8 cellular contexts compared by ENCODE assay signal in genomic region chr6:122033564-122034181, GRCh38.
DNase-seq lines count a peak whose midpoint lies in the region; ATAC-seq and TF ChIP-seq lines count a peak whose summit lies in the region.

No MANE protein-coding gene starts in this region.

- whole genome bisulfite sequencing in mammary epithelial cell (ENCODE audit: low coverage, missing lambda C conversion rate), result 6% methylated on average over 1 of the region's 1 CpG
- WGBS in upper lobe of left lung, 2 donors, result 0 to 4% methylated on average over 1 of the region's 1 CpG

- no peaks in the 10 kb centered on the region for H4K20me1 ChIP-seq in mammary epithelial cell (ENCODE audit: insufficient read depth, low read length)

- H3K9me3 ChIP-seq in mammary epithelial cell (replicated peaks; ENCODE audit: insufficient read depth, low read length), result no peaks in the 10 kb centered on the region
- no peaks in the 10 kb centered on the region for H3K9me3 ChIP-seq in upper lobe of left lung

- ATAC-seq in GM21447 (IDR thresholded peaks at IDR 0.05; ENCODE audit: unreplicated experiment) (peak; percentile 96), HG03565 (IDR thresholded peaks at IDR 0.05; ENCODE audit: unreplicated experiment) (peak; percentile 95), upper lobe of left lung (ENCODE audit: low FRiP score in 2 of 2) (peak; percentile 81 to 84)

- no peak overlapping the region for H3K4me2 ChIP-seq in mammary epithelial cell (ENCODE audit: insufficient read depth, low read depth, low read length)

- DNase-seq in ELR (ENCODE audit: low read depth) (peak; percentile 68), NCI-H748 treated with DMSO at 0.1 percent for 48 hours (lab: John Stamatoyannopoulos, UW) (peak; percentile 43), mammary epithelial cell (peak; percentile 47), kidney glomerular epithelial cell (lab: John Stamatoyannopoulos, UW) (peak; percentile 67), upper lobe of left lung (no peak), 8988T (no peak)

- H3K79me2 ChIP-seq in mammary epithelial cell (ENCODE audit: insufficient read depth, low read length), result no peaks in the 10 kb centered on the region

- TF ChIP-seq EP300 in upper lobe of left lung (IDR thresholded peaks at IDR 0.05), result no peak

- in situ Hi-C loops in mammary epithelial cell (cut with MboI; ENCODE audit: low sequenced_read_pairs in 2 of 2), result loop anchor here (10.0 to 25.0 kb wide), 2 partner anchors 171 to 599 kb away; partner anchors contain the start of gene GJA1 (in 1 of the 2)

- no peak overlapping the region for H2AFZ ChIP-seq in mammary epithelial cell (ENCODE audit: low read depth, low read length)

- H3K36me3 ChIP-seq in mammary epithelial cell (ENCODE audit: insufficient read depth, low read length) (no peaks in the 10 kb centered on the region), upper lobe of left lung (no peaks in the 10 kb centered on the region)

- dilution Hi-C loops in mammary epithelial cell (cut with HindIII; ENCODE audit: low sequenced_read_pairs), result loop anchor here (25.0 kb wide), 1 partner anchor 596 kb away; the partner anchor contains the start of gene GJA1

- H3K27me3 ChIP-seq in mammary epithelial cell (ENCODE audit: insufficient read depth, low read length) (no peaks in the 10 kb centered on the region), upper lobe of left lung (no peaks in the 10 kb centered on the region)

- H3K4me3 ChIP-seq in mammary epithelial cell (replicated peaks in 1 of 3; ENCODE audit: insufficient read depth in 1 of 3, low read depth in 2 of 3, low read length in 3 of 3) (no peak overlapping the region), upper lobe of left lung (no peak overlapping the region)

- intact Hi-C loops in mammary epithelial cell (cut with micrococcal nuclease), result loop anchor here (1.0 to 5.0 kb wide), 5 partner anchors 149 to 603 kb away; no protein-coding TSS in a partner anchor

- TF ChIP-seq CTCF in mammary epithelial cell (conservative IDR thresholded peaks at IDR 0.05 in 1 of 2, IDR thresholded peaks at IDR 0.05 in 1 of 2; ENCODE audit: extremely low read depth in 1 of 2, insufficient read depth in 1 of 2, low read depth in 1 of 2, low read length in 2 of 2) (peak; percentile 44 to 65), upper lobe of left lung (IDR thresholded peaks at IDR 0.05) (peak; percentile 29 to 75 (median 62))

- H3K4me1 ChIP-seq in mammary epithelial cell (ENCODE audit: insufficient read depth, low read length), result peaks cover 9% of the 10 kb centered on the region
- no peaks in the 10 kb centered on the region for H3K4me1 ChIP-seq in upper lobe of left lung

- H3K9ac ChIP-seq in mammary epithelial cell (ENCODE audit: insufficient read depth, low read length), result no peak overlapping the region

- CTCF ChIA-PET in mammary epithelial cell (lab: Charles Lee; ENCODE audit: low non-redundant PET), result interaction anchor here (0.6 kb wide), 2 partner anchors 301 to 678 kb away, joined by 3 to 5 read pairs; no protein-coding TSS in a partner anchor

- no peak for TF ChIP-seq POLR2A in upper lobe of left lung (IDR thresholded peaks at IDR 0.05)

- H3K27ac ChIP-seq in mammary epithelial cell (ENCODE audit: insufficient read depth, low read depth, low read length) (no peak overlapping the region), upper lobe of left lung (no peak overlapping the region)

- BruUV-seq in mammary epithelial cell (replicated peaks; lab: Mats Ljungman, UMichigan), result no TSS peak

Comparison
In these comparisons a context has a peak if more than half of its experiments do, and no peak if none do; other contexts are left out.
1. DNase-seq: peak in ELR (single experiment), NCI-H748 treated with DMSO at 0.1 percent for 48 hours (single experiment), mammary epithelial cell (single experiment) and kidney glomerular epithelial cell (single experiment); none in upper lobe of left lung (0 of 2) and 8988T (single experiment).
2. Peak in every context shown above with its lines, with median percentiles within 50 percentile points of each other: ATAC-seq.